ENCODE assay signal across 1 cellular context in genomic region chr10:612696-613095, GRCh38.
TF ChIP-seq lines count a peak whose summit lies in the region.

No MANE protein-coding gene starts in this region.

TF ChIP-seq in H1, 55 proteins besides CTCF, POLR2A, EP300 and RAD21:
- TF ChIP-seq SUZ12 (IDR thresholded peaks at IDR 0.05; ENCODE audit: low read length): no peak
- TF ChIP-seq NANOG (IDR thresholded peaks at IDR 0.05; ENCODE audit: insufficient read depth, low read depth, low read length, poor library complexity, severe bottlenecking): no peak
- TF ChIP-seq TCF12 (IDR thresholded peaks at IDR 0.05; ENCODE audit: low read depth, low read length): no peak
- TF ChIP-seq ATF3 (IDR thresholded peaks at IDR 0.05; ENCODE audit: insufficient read depth, low read depth, low read length): no peak
- TF ChIP-seq HDAC2 (IDR thresholded peaks at IDR 0.05; ENCODE audit: borderline replicate concordance in 1 of 2, low read depth in 2 of 2, low read length in 2 of 2): no peak
- no peak for TF ChIP-seq USF2 (IDR thresholded peaks at IDR 0.05; ENCODE audit: low read length)
- no peak for TF ChIP-seq MAX (IDR thresholded peaks at IDR 0.05)
- no peak for TF ChIP-seq TEAD4 (IDR thresholded peaks at IDR 0.05; ENCODE audit: low read depth, low read length)
- no peak for TF ChIP-seq CEBPB (IDR thresholded peaks at IDR 0.05; ENCODE audit: low read depth, low read length)
- no peak for TF ChIP-seq BCL11A (IDR thresholded peaks at IDR 0.05; ENCODE audit: low read depth in 2 of 2, low read length in 2 of 2)
- no peak for TF ChIP-seq E2F6 (IDR thresholded peaks at IDR 0.05)
- TF ChIP-seq KDM4A (IDR thresholded peaks at IDR 0.05; ENCODE audit: low read depth, low read length, severe bottlenecking): no peak
- TF ChIP-seq CHD7 (IDR thresholded peaks at IDR 0.05; ENCODE audit: insufficient replicate concordance, low read length): no peak
- TF ChIP-seq FOSL1 (IDR thresholded peaks at IDR 0.05; ENCODE audit: insufficient read depth, low read depth, low read length): no peak
- TF ChIP-seq SRF (IDR thresholded peaks at IDR 0.05; ENCODE audit: low read depth, low read length): no peak
